In genomic region chr1:183907106-183907505, GRCh38 we compare ENCODE assay signal across 27 cellular contexts.
DNase-seq lines count a peak whose midpoint lies in the region; FAIRE-seq and TF ChIP-seq lines count a peak whose summit lies in the region.
"Had no signal": no experiment of that assay in that cellular context is flagged by ENCODE, and none has a peak within 500 bp of the region (broad histone marks: within the 10 kb centered on the region; RNA-seq: fewer than 3 reads in every experiment).

No MANE protein-coding gene starts in this region.

- H3K27ac Mint-ChIP-seq in brain (peak overlapping the region in 3 of 5 experiments; percentile 11 to 60 (median 43)), osteocyte (ENCODE audit: unreplicated experiment) (peak overlapping the region; percentile 4)
- H3K27ac Mint-ChIP-seq: CD8-positive, alpha-beta T cell; GM23338 had no signal

- TF ChIP-seq CTCF in brain (conservative IDR thresholded peaks at IDR 0.05) (no peak), osteocyte (IDR thresholded peaks at IDR 0.05) (no peak)

- no peaks in the 10 kb centered on the region for H3K9me3 Mint-ChIP-seq in brain
- no peaks in the 10 kb centered on the region for H3K9me3 Mint-ChIP-seq in osteocyte (ENCODE audit: unreplicated experiment)
- H3K9me3 Mint-ChIP-seq: CD8-positive, alpha-beta T cell; GM23338; H9 had no signal

- H4K20me1 ChIP-seq in BLaER1 treated with 17β-estradiol and CSF1 and Interleukin-3, amounts not matched to agents 10 nM and 100 nM = no peaks in the 10 kb centered on the region

- peaks cover 0 to 36% (median 18%) of the 10 kb centered on the region in 11 experiments; a peak in 17 of 22 replicates for H3K9me3 ChIP-seq in BLaER1 treated with 17β-estradiol and CSF1 and Interleukin-3, amounts not matched to agents 10 nM and 100 nM (replicated peaks in 1 of 11)
- no peaks in the 10 kb centered on the region for H3K9me3 ChIP-seq in small intestine (ENCODE audit: control insufficient read depth, low read depth)
- H3K9me3 ChIP-seq: A549, MG63 had no signal

- 91 to 95% (median 91%) methylated on average over 3 of the region's 3 CpGs for WGBS in small intestine, 3 donors

- H3K4me1 ChIP-seq in BLaER1 treated with 17β-estradiol and CSF1 and Interleukin-3, amounts not matched to agents 10 nM and 100 nM = peaks cover 31 to 100% (median 44%) of the 10 kb centered on the region in 10 experiments
- H3K4me1 ChIP-seq in small intestine (ENCODE audit: control insufficient read depth in 2 of 2, insufficient read depth in 1 of 2, low read depth in 1 of 2, low read length in 1 of 2) = no peaks in the 10 kb centered on the region
- H3K4me1 ChIP-seq: A549 had no signal

- no peaks in the 10 kb centered on the region for H3K4me1 Mint-ChIP-seq in brain
- H3K4me1 Mint-ChIP-seq in osteocyte (ENCODE audit: unreplicated experiment) = no peaks in the 10 kb centered on the region
- H3K4me1 Mint-ChIP-seq: H9 had no signal

- peaks cover 78 to 96% (median 88%) of the 10 kb centered on the region in 11 experiments for H3K36me3 ChIP-seq in BLaER1 treated with 17β-estradiol and CSF1 and Interleukin-3, amounts not matched to agents 10 nM and 100 nM
- H3K36me3 ChIP-seq in small intestine (ENCODE audit: control insufficient read depth in 2 of 2, insufficient read depth in 2 of 2, low read length in 2 of 2) = peaks cover 0 to 10% of the 10 kb centered on the region in 2 donors
- H3K36me3 ChIP-seq: MG63 had no signal

- no peak overlapping the region for H3K4me3 ChIP-seq in BLaER1 treated with 17β-estradiol and CSF1 and Interleukin-3, amounts not matched to agents 10 nM and 100 nM
- no peak overlapping the region for H3K4me3 ChIP-seq in small intestine (ENCODE audit: low read depth in 1 of 2, low read length in 2 of 2)
- H3K4me3 ChIP-seq: A549, GM23338, MG63 had no signal

- no peak overlapping the region for H3K4me3 Mint-ChIP-seq in brain
- H3K4me3 Mint-ChIP-seq in osteocyte (ENCODE audit: unreplicated experiment) = no peak overlapping the region
- H3K4me3 Mint-ChIP-seq: CD8-positive, alpha-beta T cell; GM23338; H9 had no signal

- H3K27ac ChIP-seq in BLaER1 treated with 17β-estradiol and CSF1 and Interleukin-3, amounts not matched to agents 10 nM and 100 nM = peak overlapping the region in 6 of 11 experiments; percentile 27 to 95 (median 65); a peak in 8 of 22 replicates
- H3K27ac ChIP-seq in small intestine (ENCODE audit: low read depth in 1 of 2, low read length in 1 of 2) = no peak overlapping the region
- H3K27ac ChIP-seq: A549, C4-2B had no signal

- TF ChIP-seq POLR2A in GM19193 (IDR thresholded peaks at IDR 0.05; ENCODE audit: extremely low read depth, insufficient read depth, insufficient read length) = peak; percentile 19

- peak overlapping the region in 2 of 11 experiments; percentile 79 to 85; a peak in 3 of 22 replicates for H3K9ac ChIP-seq in BLaER1 treated with 17β-estradiol and CSF1 and Interleukin-3, amounts not matched to agents 10 nM and 100 nM

- H3K27me3 ChIP-seq in BLaER1 treated with 17β-estradiol and CSF1 and Interleukin-3, amounts not matched to agents 10 nM and 100 nM = no peaks in the 10 kb centered on the region
- H3K27me3 ChIP-seq in small intestine (ENCODE audit: control insufficient read depth in 2 of 2, insufficient read depth in 2 of 2, low read length in 2 of 2) = no peaks in the 10 kb centered on the region
- H3K27me3 ChIP-seq: MG63 had no signal

- H3K36me3 Mint-ChIP-seq in brain (peaks cover 83% of the 10 kb centered on the region), osteocyte (ENCODE audit: unreplicated experiment) (peaks cover 76% of the 10 kb centered on the region)

- no peak for DNase-seq in osteocyte (ENCODE audit: extremely low spot score, unreplicated experiment)
- DNase-seq in Ammon's horn (ENCODE audit: low spot score) = no peak
- DNase-seq in DMS79 treated with DMSO at 0.1 percent for 48 hours (lab: John Stamatoyannopoulos, UW) = no peak
- DNase-seq in small intestine = no peak
- DNase-seq: AML-193; CD8-positive, alpha-beta T cell; DMS 273 treated with DMSO at 0.1 percent for 48 hours; DMS79; H9; KBM-7; MG63; NCI-H1105 treated with DMSO at 0.1 percent for 48 hours; NCI-H146; NCI-H1930; NCI-H2107; NCI-H446; NCI-H524 treated with DMSO at 0.1 percent for 48 hours; NCI-H774 had no signal

- peak overlapping the region in 3 of 11 experiments; percentile 79 to 86 (median 84); a peak in 6 of 22 replicates for H3K4me2 ChIP-seq in BLaER1 treated with 17β-estradiol and CSF1 and Interleukin-3, amounts not matched to agents 10 nM and 100 nM
- H3K4me2 ChIP-seq: A549, GM23338 had no signal

- FAIRE-seq in small intestine (lab: Jason Lieb, UNC) = no peak
- FAIRE-seq: A549, GM12892, HepG2, RCC 7860 had no signal

- H3K27me3 Mint-ChIP-seq in brain (no peaks in the 10 kb centered on the region), osteocyte (ENCODE audit: unreplicated experiment) (no peaks in the 10 kb centered on the region)

Comparison
In these comparisons a context has a peak if more than half of its experiments do, and no peak if none do; other contexts are left out.
1. H3K27ac ChIP-seq: peak in BLaER1 treated with 17β-estradiol and CSF1 and Interleukin-3, amounts not matched to agents 10 nM and 100 nM (6 of 11); none in small intestine (0 of 2).